In the genomic region with DNA sequence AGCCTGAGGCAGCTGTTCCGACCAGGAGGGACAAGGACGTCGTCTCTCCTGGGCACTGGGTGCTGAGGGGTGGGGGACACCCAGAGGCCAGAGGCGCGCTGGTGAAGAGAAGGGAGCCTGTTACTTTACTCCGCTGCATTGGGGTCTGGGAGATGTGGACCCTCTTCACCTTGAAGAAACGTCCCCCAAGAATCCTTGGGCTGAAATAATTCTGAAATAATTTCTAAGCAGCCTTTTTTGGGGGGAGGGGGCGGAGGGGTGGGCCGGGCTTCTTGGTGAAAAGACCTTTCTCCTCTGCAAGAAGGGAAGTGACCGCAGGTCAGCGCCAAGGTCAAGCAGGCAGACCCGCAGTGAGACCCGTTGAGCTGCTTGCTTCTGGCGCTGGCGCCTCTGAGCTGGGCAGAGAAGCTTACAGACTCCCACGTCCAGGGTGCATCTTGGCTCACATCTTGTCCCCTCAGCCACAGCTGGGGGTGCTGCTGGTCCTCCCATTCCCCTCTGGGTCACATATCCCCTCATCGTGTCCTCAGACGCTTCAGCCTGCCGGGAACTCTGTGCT, we compare ENCODE assay signal across 10 cellular contexts. TPM values are rescaled to one million over a fixed set of nuclear protein-coding genes. Genes with fewer than 3 reads are reported as not detected.
DNase-seq lines count a peak whose midpoint lies in the region; ATAC-seq and TF ChIP-seq lines count a peak whose summit lies in the region.
"Had no signal": no experiment of that assay in that cellular context is flagged by ENCODE, and none has a peak within 500 bp of the region (broad histone marks: within the 10 kb centered on the region; RNA-seq: fewer than 3 reads in every experiment).

No MANE protein-coding gene starts in this region.

- intact Hi-C loops in heart right ventricle (cut with DNase I) (loop anchor here in 6 of 10 donors (5.0 to 10.0 kb wide), 6 partner anchors 54 to 333 kb away; a partner anchor contains a TSS), left ventricle myocardium superior (cut with micrococcal nuclease) (no loop called here), breast epithelium (cut with DNase I; ENCODE audit: low total_unique reads) (no loop called here), upper lobe of right lung (cut with DNase I) (no loop called here)

- no peaks in the 10 kb centered on the region for H4K20me1 ChIP-seq in Karpas-422 (ENCODE audit: insufficient read depth, low read depth, low read length)

- TF ChIP-seq POLR2A in breast epithelium (IDR thresholded peaks at IDR 0.05), result no peak

- H3K4me3 ChIP-seq in heart right ventricle, result peak overlapping the region in 8 of 10 donors; percentile 45 to 64 (median 60)
- H3K4me3 ChIP-seq in breast epithelium, result peak overlapping the region; percentile 32 to 81 (median 64)
- H3K4me3 ChIP-seq in mesodermal cell (ENCODE audit: extremely low read depth, insufficient read depth, low read length, poor library complexity, severe bottlenecking), result peak overlapping the region; percentile 83
- H3K4me3 ChIP-seq in upper lobe of right lung, result peak overlapping the region; percentile 66
- no peak overlapping the region for H3K4me3 ChIP-seq in Karpas-422 (ENCODE audit: low read length)

- ATAC-seq in heart right ventricle, result peak in 1 of 8 donors; percentile 46
- no peak for ATAC-seq in left ventricle myocardium superior
- ATAC-seq in upper lobe of right lung, result no peak
- ATAC-seq in activated CD4-positive, CD25-positive, alpha-beta regulatory T cell treated with anti-CD3 and anti-CD28 coated beads, Interleukin-2, amount 50 U/mL, for 24 hours, result no peak
- ATAC-seq: stimulated activated naive CD8-positive, alpha-beta T cell treated with anti-CD3 and anti-CD28 coated beads, Interleukin-15, Interleukin-2, amounts not matched to agents 100 U/mL and 50 U/mL, for 24 hours had no signal

- H3K9me3 ChIP-seq in heart right ventricle (no peaks in the 10 kb centered on the region), breast epithelium (no peaks in the 10 kb centered on the region), mesodermal cell (ENCODE audit: control insufficient read depth, low read length) (no peaks in the 10 kb centered on the region), upper lobe of right lung (no peaks in the 10 kb centered on the region), Karpas-422 (ENCODE audit: low read length) (no peaks in the 10 kb centered on the region)

- TF ChIP-seq CTCF in heart right ventricle (IDR thresholded peaks at IDR 0.05) (no peak), breast epithelium (IDR thresholded peaks at IDR 0.05) (no peak), upper lobe of right lung (IDR thresholded peaks at IDR 0.05) (no peak)

- WGBS in heart right ventricle, 2 donors, result 28 to 30% methylated on average over 19 of the region's 19 CpGs
- 22 to 23% methylated on average over 15 to 16 of the region's 19 CpGs for WGBS in mesodermal cell (ENCODE audit: insufficient coverage in 2 of 2), 2 experiments

- H3K4me1 ChIP-seq in heart right ventricle (peaks cover 0 to 24% (median 15%) of the 10 kb centered on the region in 9 donors), breast epithelium (no peaks in the 10 kb centered on the region), mesodermal cell (ENCODE audit: control insufficient read depth, insufficient read depth, low read length, poor library complexity, severe bottlenecking) (peaks cover 15% of the 10 kb centered on the region), upper lobe of right lung (peaks cover 6% of the 10 kb centered on the region), Karpas-422 (ENCODE audit: low read length) (no peaks in the 10 kb centered on the region)

- H3K27me3 ChIP-seq in heart right ventricle (peaks cover 0 to 61% (median 27%) of the 10 kb centered on the region in 7 donors), breast epithelium (no peaks in the 10 kb centered on the region), upper lobe of right lung (no peaks in the 10 kb centered on the region), Karpas-422 (ENCODE audit: low read length) (no peaks in the 10 kb centered on the region)

- peak overlapping the region in 5 of 10 donors; percentile 1 to 71 (median 66) for H3K27ac ChIP-seq in heart right ventricle
- H3K27ac ChIP-seq in breast epithelium, result peak overlapping the region in 1 of 2 donors; percentile 53
- H3K27ac ChIP-seq in mesodermal cell (ENCODE audit: low read depth, low read length, severe bottlenecking), result no peak overlapping the region
- peak overlapping the region; percentile 84 for H3K27ac ChIP-seq in upper lobe of right lung
- no peak overlapping the region for H3K27ac ChIP-seq in Karpas-422 (ENCODE audit: low read length)

- H3K36me3 ChIP-seq in heart right ventricle (no peaks in the 10 kb centered on the region), breast epithelium (no peaks in the 10 kb centered on the region), mesodermal cell (ENCODE audit: control insufficient read depth, insufficient read depth, low read length) (peaks cover 8% of the 10 kb centered on the region), upper lobe of right lung (no peaks in the 10 kb centered on the region), Karpas-422 (ENCODE audit: insufficient read depth, low read length) (no peaks in the 10 kb centered on the region)

- no peaks in the 10 kb centered on the region for H3K9me2 ChIP-seq in Karpas-422 (replicated peaks; ENCODE audit: insufficient read depth, low read length)

- H2AFZ ChIP-seq in Karpas-422 (ENCODE audit: low read length), result no peak overlapping the region

- H3K9ac ChIP-seq in Karpas-422 (ENCODE audit: low read length), result no peak overlapping the region

- no peak overlapping the region for H3K4me2 ChIP-seq in Karpas-422 (ENCODE audit: low read depth, low read length, poor library complexity, severe bottlenecking)

- peak in 1 of 2 donors; percentile 18 for DNase-seq in heart right ventricle
- DNase-seq in left ventricle myocardium superior, result no peak
- no peak for DNase-seq in breast epithelium (ENCODE audit: low spot score in 2 of 2)
- no peak for DNase-seq in upper lobe of right lung
- DNase-seq in Karpas-422, result no peak
- no peak for DNase-seq in SHP77 treated with DMSO at 0.1 percent for 48 hours (lab: John Stamatoyannopoulos, UW)
- DNase-seq: activated T-cell treated with anti-CD3 and anti-CD28 coated beads, Interleukin-2, amount 50 U/mL, for 4 hours; stimulated activated naive CD8-positive, alpha-beta T cell treated with anti-CD3 and anti-CD28 coated beads, Interleukin-15, Interleukin-2, amounts not matched to agents 100 U/mL and 50 U/mL, for 24 hours had no signal

- H3K79me2 ChIP-seq in Karpas-422 (ENCODE audit: low read length), result no peaks in the 10 kb centered on the region

RNA-seq across cellular contexts. Expression of a gene that starts 1.1 kb away (rescaled TPM):
- 1 to 10 TPM in 3 of 10 donors, under 1 TPM in 7; 0.20 to 1.3 (median 0.69) TPM for total RNA-seq in heart right ventricle
- under 1 TPM; 0.41 to 0.51 TPM for polyA plus RNA-seq in heart right ventricle
- total RNA-seq in left ventricle myocardium superior, result 0.64 TPM
- total RNA-seq in breast epithelium, result 10 to 100 TPM in 1 of 3 donors, 1 to 10 TPM in 2; 1.9 to 11.9 (median 5.2) TPM
- 21.5 TPM for polyA plus RNA-seq in mesodermal cell (2013, experiment 1 of 2)
- 15.4 TPM for polyA plus RNA-seq in mesodermal cell (2013, experiment 2 of 2)
- 13.7 TPM for total RNA-seq in upper lobe of right lung
- not detected in 2 replicates for total RNA-seq in Karpas-422 (2014; rRNA removed; shearing (Covaris generic); ENCODE audit: low replicate concordance)

RNA-seq across cellular contexts. Expression of a gene that starts 55.4 kb away (rescaled TPM):
- total RNA-seq in heart right ventricle, result 10 to 100 TPM; 11.5 to 30.6 (median 13.8) TPM
- polyA plus RNA-seq in heart right ventricle, result 1 to 10 TPM; 5.0 to 5.2 TPM
- total RNA-seq in left ventricle myocardium superior, result 12.3 TPM
- total RNA-seq in breast epithelium, result 10 to 100 TPM; 36.1 to 66.6 (median 40.3) TPM
- 25.5 TPM for polyA plus RNA-seq in mesodermal cell (2013, experiment 1 of 2)
- 20.6 TPM for polyA plus RNA-seq in mesodermal cell (2013, experiment 2 of 2)
- 68.9 TPM for total RNA-seq in upper lobe of right lung
- total RNA-seq in Karpas-422 (2014; rRNA removed; shearing (Covaris generic); ENCODE audit: low replicate concordance), result not detected in 2 replicates

Comparison
In these comparisons a context has a peak if more than half of its experiments do, and no peak if none do; other contexts are left out.
1. intact Hi-C loops: an anchor here in heart right ventricle (5.0 to 10.0 kb wide); none called in left ventricle myocardium superior, breast epithelium and upper lobe of right lung.
2. RNA of a gene that starts 55.4 kb away (total RNA-seq): 68.9 TPM in upper lobe of right lung (single experiment), 36.1 to 66.6 TPM in breast epithelium, 11.5 to 30.6 TPM in heart right ventricle and 12.3 TPM in left ventricle myocardium superior (single experiment); not detected in Karpas-422; every median in the first group is over 10 times any median in the second.